22 cellular contexts compared by ENCODE assay signal in the genomic region with DNA sequence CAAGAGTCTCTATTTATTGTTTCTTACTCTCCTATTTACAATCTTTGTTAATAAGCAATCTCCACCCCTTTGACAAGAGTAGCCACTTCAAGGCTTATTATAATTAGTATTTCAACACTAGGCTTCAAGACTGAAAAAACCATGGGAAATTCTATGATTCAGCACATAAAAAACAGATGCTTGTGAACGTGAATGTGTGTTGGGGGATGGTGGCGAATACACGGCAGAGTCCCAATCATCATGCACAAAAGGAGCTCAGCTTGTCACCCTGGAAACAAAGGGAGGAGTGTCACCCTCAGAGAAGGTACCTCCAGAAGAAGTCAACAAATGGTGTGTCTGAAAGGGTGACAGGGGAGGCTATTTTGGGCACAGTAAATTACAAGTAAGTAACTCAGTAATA.
A peak's percentile ranks its signal among the peaks of the same experiment; 100 is the strongest.
DNase-seq lines count a peak whose midpoint lies in the region; ATAC-seq, FAIRE-seq and TF ChIP-seq lines count a peak whose summit lies in the region.
"Had no signal": no experiment of that assay in that cellular context is flagged by ENCODE, and none has a peak within 500 bp of the region (broad histone marks: within the 10 kb centered on the region; RNA-seq: fewer than 3 reads in every experiment).

No MANE protein-coding gene starts in this region.

- POLR2A ChIA-PET in IMR-90 (lab: Charles Lee; ENCODE audit: unreplicated experiment), result no interaction called here

- peaks cover 5% of the 10 kb centered on the region for H3K4me1 Mint-ChIP-seq in astrocyte (ENCODE audit: low read depth, unreplicated experiment)
- H3K4me1 Mint-ChIP-seq in neural progenitor cell, result peaks cover 9% of the 10 kb centered on the region
- H3K4me1 Mint-ChIP-seq: activated naive CD4-positive, alpha-beta T cell treated with anti-CD3 and anti-CD28 coated beads, Interleukin-2, amount 50 U/mL, for 24 hours; naive B cell had no signal

- no peak overlapping the region for H4K5ac ChIP-seq in IMR-90 (ENCODE audit: low read depth, low read length)

- CTCF ChIA-PET in IMR-90 (lab: Yijun Ruan, JAX), result interaction anchor here (1.1 kb wide), 1 partner anchor 416 kb away, joined by 3 read pairs; no protein-coding TSS in a partner anchor

- TF ChIP-seq POLR2A in IMR-90 (IDR thresholded peaks at IDR 0.05; ENCODE audit: low read depth, low read length), result no peak

- H3K9me3 Mint-ChIP-seq in astrocyte (ENCODE audit: unreplicated experiment) (no peaks in the 10 kb centered on the region), neural progenitor cell (no peaks in the 10 kb centered on the region)
- H3K9me3 Mint-ChIP-seq: activated naive CD4-positive, alpha-beta T cell treated with anti-CD3 and anti-CD28 coated beads, Interleukin-2, amount 50 U/mL, for 24 hours; CD4-positive, alpha-beta T cell; type B pancreatic cell had no signal

- H3K9me1 ChIP-seq in IMR-90 (ENCODE audit: insufficient read depth, low read length), result peaks cover 10% of the 10 kb centered on the region

- H3K27me3 Mint-ChIP-seq in astrocyte (ENCODE audit: low read depth, unreplicated experiment) (no peaks in the 10 kb centered on the region), neural progenitor cell (ENCODE audit: insufficient read depth, low read depth) (no peaks in the 10 kb centered on the region)
- H3K27me3 Mint-ChIP-seq: activated naive CD4-positive, alpha-beta T cell treated with anti-CD3 and anti-CD28 coated beads, Interleukin-2, amount 50 U/mL, for 24 hours; CD4-positive, alpha-beta T cell; naive B cell; type B pancreatic cell had no signal

- intact Hi-C loops in IMR-90 (cut with micrococcal nuclease) (no loop called here), dorsolateral prefrontal cortex (cut with DNase I) (no loop called here)

- H3K9me3 ChIP-seq in IMR-90 (ENCODE audit: control insufficient read depth, insufficient read depth, low read length) (no peaks in the 10 kb centered on the region), astrocyte (ENCODE audit: insufficient read depth, low read depth, low read length) (no peaks in the 10 kb centered on the region), neural progenitor cell (ENCODE audit: low read depth) (no peaks in the 10 kb centered on the region)

- dilution Hi-C loops in IMR-90 (cut with HindIII; ENCODE audit: low sequenced_read_pairs, unreplicated experiment), result no loop called here

- peaks cover 27 to 65% of the 10 kb centered on the region in 2 experiments for H3K79me1 ChIP-seq in IMR-90 (ENCODE audit: low read depth in 1 of 2, low read length in 2 of 2)

- H3K79me2 ChIP-seq in astrocyte (ENCODE audit: insufficient read depth, low read length) (peaks cover 30% of the 10 kb centered on the region), neural progenitor cell (ENCODE audit: low read depth) (no peaks in the 10 kb centered on the region)

- DNase-seq in DMS153 treated with DMSO at 0.1 percent for 48 hours (lab: John Stamatoyannopoulos, UW; ENCODE audit: unreplicated experiment) (peak; percentile 17), IMR-90 (peak; percentile 31), astrocyte (ENCODE audit: low read depth) (peak; percentile 6), neural progenitor cell (ENCODE audit: low spot score) (peak; percentile 41), NCI-H2107 treated with DMSO at 0.1 percent for 48 hours (lab: John Stamatoyannopoulos, UW; ENCODE audit: unreplicated experiment) (no peak), dorsolateral prefrontal cortex (no peak)
- DNase-seq: activated CD8-positive, alpha-beta memory T cell treated with anti-CD3 and anti-CD28 coated beads, Interleukin-2, amount 50 U/mL, for 48 hours; CD4-positive, alpha-beta T cell; Karpas-422; naive B cell; NCI-H2107; PC-9; right cardiac atrium; stimulated activated CD4-positive, alpha-beta T cell treated with anti-CD3 and anti-CD28 coated beads, Interleukin-4, amount 100 ng/mL, for 1 hour had no signal

- in situ Hi-C loops in IMR-90 (cut with MboI; ENCODE audit: low sequenced_read_pairs), result no loop called here

- peak overlapping the region; percentile 89 for H2AK9ac ChIP-seq in IMR-90 (replicated peaks; ENCODE audit: low read depth, low read length, poor library complexity)

- H3K56ac ChIP-seq in IMR-90 (ENCODE audit: extremely low read depth, insufficient read depth, low read length), result no peak overlapping the region

- H3K27me3 ChIP-seq in IMR-90 (ENCODE audit: control insufficient read depth, insufficient read depth, low read length), result no peaks in the 10 kb centered on the region
- no peaks in the 10 kb centered on the region for H3K27me3 ChIP-seq in astrocyte (ENCODE audit: insufficient read depth, low read length)
- no peaks in the 10 kb centered on the region for H3K27me3 ChIP-seq in neural progenitor cell
- no peaks in the 10 kb centered on the region for H3K27me3 ChIP-seq in dorsolateral prefrontal cortex

- peaks cover 12% of the 10 kb centered on the region for H3K36me3 Mint-ChIP-seq in astrocyte (ENCODE audit: low read depth, unreplicated experiment)
- H3K36me3 Mint-ChIP-seq in neural progenitor cell, result peaks cover 14% of the 10 kb centered on the region
- H3K36me3 Mint-ChIP-seq: activated naive CD4-positive, alpha-beta T cell treated with anti-CD3 and anti-CD28 coated beads, Interleukin-2, amount 50 U/mL, for 24 hours; naive B cell had no signal

- no peak for ATAC-seq in IMR-90 (ENCODE audit: low read depth)
- ATAC-seq in GM21528 (IDR thresholded peaks at IDR 0.05; ENCODE audit: low FRiP score, unreplicated experiment), result no peak
- no peak for ATAC-seq in HG02678 (IDR thresholded peaks at IDR 0.05; ENCODE audit: unreplicated experiment)
- ATAC-seq: left lobe of liver, right cardiac atrium had no signal

- H2BK15ac ChIP-seq in IMR-90 (ENCODE audit: low read depth, low read length), result peak overlapping the region; percentile 14; the same call in 1 of the 3 replicates

- no peak overlapping the region for H3K23ac ChIP-seq in IMR-90 (ENCODE audit: low read depth, low read length)

- WGBS in IMR-90 (ENCODE audit: extremely low coverage in 2 of 2, insufficient read length in 1 of 2), 2 experiments, result no CpG with 5 or more reads among the region's 3 CpGs

- H3K4me1 ChIP-seq in IMR-90 (ENCODE audit: control insufficient read depth, insufficient read depth, low read length), result peaks cover 2% of the 10 kb centered on the region
- peaks cover 6% of the 10 kb centered on the region for H3K4me1 ChIP-seq in astrocyte (ENCODE audit: insufficient read depth, low read length)
- peaks cover 6% of the 10 kb centered on the region for H3K4me1 ChIP-seq in neural progenitor cell

- FAIRE-seq in astrocyte (lab: Jason Lieb, UNC), result no peak
- FAIRE-seq: G401.6, H54 had no signal

- peak overlapping the region; percentile 68 for H3K4ac ChIP-seq in IMR-90 (ENCODE audit: low read depth, low read length)

- H4K91ac ChIP-seq in IMR-90 (ENCODE audit: insufficient read depth, low read depth, low read length), result no peak overlapping the region

- peak overlapping the region; percentile 78 for H2BK5ac ChIP-seq in IMR-90 (ENCODE audit: low read depth, low read length, poor library complexity, severe bottlenecking)

- BruUV-seq in IMR-90 (replicated peaks; lab: Mats Ljungman, UMichigan), result no TSS peak

- H3K27ac Mint-ChIP-seq in astrocyte (ENCODE audit: unreplicated experiment), result no peak overlapping the region
- H3K27ac Mint-ChIP-seq in neural progenitor cell, result peak overlapping the region; percentile 13
- H3K27ac Mint-ChIP-seq: activated naive CD4-positive, alpha-beta T cell treated with anti-CD3 and anti-CD28 coated beads, Interleukin-2, amount 50 U/mL, for 24 hours; CD4-positive, alpha-beta T cell; naive B cell; type B pancreatic cell had no signal

- H3K4me3 Mint-ChIP-seq in astrocyte (ENCODE audit: unreplicated experiment) (no peak overlapping the region), neural progenitor cell (no peak overlapping the region)
- H3K4me3 Mint-ChIP-seq: activated naive CD4-positive, alpha-beta T cell treated with anti-CD3 and anti-CD28 coated beads, Interleukin-2, amount 50 U/mL, for 24 hours; CD4-positive, alpha-beta T cell; naive B cell; type B pancreatic cell had no signal

- peak overlapping the region; percentile 44; the same call in 1 of the 2 replicates for H3K14ac ChIP-seq in IMR-90 (replicated peaks; ENCODE audit: low read depth, low read length)

- H2AK5ac ChIP-seq in IMR-90 (ENCODE audit: low read depth, low read length), result peak overlapping the region; percentile 88

- no peak for TF ChIP-seq RAD21 in IMR-90 (IDR thresholded peaks at IDR 0.05; ENCODE audit: low read length)

- H3K9ac ChIP-seq in IMR-90 (ENCODE audit: low read depth, low read length) (no peak overlapping the region), astrocyte (ENCODE audit: low read length) (no peak overlapping the region), neural progenitor cell (no peak overlapping the region)

- no peaks in the 10 kb centered on the region for H3F3A ChIP-seq in neural progenitor cell (ENCODE audit: low read depth)

- H3K36me3 ChIP-seq in IMR-90 (ENCODE audit: control insufficient read depth, insufficient read depth, low read length), result peaks cover 44% of the 10 kb centered on the region
- H3K36me3 ChIP-seq in astrocyte (ENCODE audit: insufficient read depth, low read length), result peaks cover 21% of the 10 kb centered on the region
- no peaks in the 10 kb centered on the region for H3K36me3 ChIP-seq in neural progenitor cell

- peak overlapping the region in 1 of 2 experiments; percentile 49; a peak in 1 of 4 replicates for H4K8ac ChIP-seq in IMR-90 (ENCODE audit: low read depth in 2 of 2, low read length in 2 of 2)

- TF ChIP-seq CTCF in IMR-90 (conservative IDR thresholded peaks at IDR 0.05; ENCODE audit: low read depth, low read length) (no peak), astrocyte (IDR thresholded peaks at IDR 0.05; ENCODE audit: insufficient read depth, low read depth, low read length) (no peak), neural progenitor cell (IDR thresholded peaks at IDR 0.05) (no peak), dorsolateral prefrontal cortex (IDR thresholded peaks at IDR 0.05 in 54 of 56, conservative IDR thresholded peaks at IDR 0.05 in 2 of 56; ENCODE audit: low read depth in 1 of 56, partially characterized antibody in 56 of 56) (no peak)

- H3K27ac ChIP-seq in IMR-90 (ENCODE audit: insufficient read depth, low read length) (peak overlapping the region; percentile 69; the same call in 1 of the 2 replicates), astrocyte (ENCODE audit: low read depth, low read length) (peak overlapping the region; percentile 1), neural progenitor cell (no peak overlapping the region), dorsolateral prefrontal cortex (no peak overlapping the region)
- H3K27ac ChIP-seq: epithelial cell of prostate, PC-9 had no signal

- H4K20me1 ChIP-seq in IMR-90 (ENCODE audit: insufficient read depth, low read length) (peaks cover 26% of the 10 kb centered on the region), astrocyte (ENCODE audit: insufficient read depth, low read length) (no peaks in the 10 kb centered on the region), neural progenitor cell (ENCODE audit: low read depth) (no peaks in the 10 kb centered on the region)

- peak overlapping the region; percentile 44 for H2BK120ac ChIP-seq in IMR-90 (ENCODE audit: low read depth, low read length)

- H3K4me3 ChIP-seq in IMR-90 (ENCODE audit: insufficient read depth, low read depth, low read length), result no peak overlapping the region
- H3K4me3 ChIP-seq in astrocyte (ENCODE audit: insufficient read depth, low read depth, low read length), result no peak overlapping the region
- no peak overlapping the region for H3K4me3 ChIP-seq in neural progenitor cell
- H3K4me3 ChIP-seq in dorsolateral prefrontal cortex, result no peak overlapping the region
- H3K4me3 ChIP-seq: PC-9 had no signal

- H2AFZ ChIP-seq in IMR-90 (replicated peaks; ENCODE audit: low read length, poor library complexity) (no peak overlapping the region), astrocyte (ENCODE audit: low read depth, low read length) (no peak overlapping the region), neural progenitor cell (replicated peaks) (no peak overlapping the region)
- H2AFZ ChIP-seq: PC-9 had no signal

- H2BK20ac ChIP-seq in IMR-90 (ENCODE audit: low read depth, low read length), result no peak overlapping the region

- no peak overlapping the region for H3K18ac ChIP-seq in IMR-90 (ENCODE audit: low read depth, low read length)

- H3K4me2 ChIP-seq in IMR-90 (ENCODE audit: low read depth, low read length) (no peak overlapping the region), astrocyte (ENCODE audit: low read length) (no peak overlapping the region), neural progenitor cell (peak overlapping the region; percentile 45)
- H3K4me2 ChIP-seq: PC-9 had no signal

Comparison
In these comparisons a context has a peak if more than half of its experiments do, and no peak if none do; other contexts are left out.
1. DNase-seq: peak in DMS153 treated with DMSO at 0.1 percent for 48 hours (single experiment), IMR-90 (single experiment), astrocyte (single experiment) and neural progenitor cell (single experiment); none in NCI-H2107 treated with DMSO at 0.1 percent for 48 hours (single experiment) and dorsolateral prefrontal cortex (0 of 10).
2. H3K27ac ChIP-seq: peak in IMR-90 (single experiment) and astrocyte (single experiment); none in neural progenitor cell (single experiment) and dorsolateral prefrontal cortex (0 of 59).